ENCODE assay signal across 28 cellular contexts in the genomic region with DNA sequence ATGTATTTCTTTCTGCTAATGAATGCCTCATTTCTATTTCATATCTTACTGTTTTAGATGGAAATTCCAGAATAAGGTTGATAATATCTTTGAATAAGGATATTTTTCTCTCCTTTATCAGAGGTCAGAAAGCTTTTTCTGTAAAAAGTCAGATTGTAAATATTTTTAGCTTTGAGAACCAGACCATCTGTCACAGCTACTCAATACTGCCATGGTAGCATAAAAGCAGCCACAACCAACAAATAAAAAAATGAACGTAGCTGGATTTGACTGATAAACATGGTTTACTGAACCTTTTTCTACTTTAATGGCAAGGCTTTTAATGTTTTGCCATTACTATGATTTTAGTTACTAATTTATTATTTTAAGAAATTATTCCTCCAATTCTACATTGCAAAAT.
"Had no signal": no experiment of that assay in that cellular context is flagged by ENCODE, and none has a peak within 500 bp of the region (broad histone marks: within the 10 kb centered on the region; RNA-seq: fewer than 3 reads in every experiment).

No MANE protein-coding gene starts in this region.

- DNase-seq: activated CD4-positive, alpha-beta memory T cell treated with anti-CD3 and anti-CD28 coated beads for 36 hours; activated CD4-positive, alpha-beta T cell treated with anti-CD3 and anti-CD28 coated beads for 36 hours; activated CD4-positive, alpha-beta T cell treated with anti-CD3 and anti-CD28 coated beads, Interleukin-2, amount 10 ng/mL, durations not matched to agents 24 days and 14 days; activated CD4-positive, CD25-positive, alpha-beta regulatory T cell; activated CD4-positive, CD25-positive, alpha-beta regulatory T cell treated with anti-CD3 and anti-CD28 coated beads, Interleukin-2, amount 50 U/mL, for 72 hours; activated CD8-positive, alpha-beta memory T cell treated with anti-CD3 and anti-CD28 coated beads, Interleukin-2, amount 10 ng/mL, durations not matched to agents 7 days and 5 days; activated CD8-positive, alpha-beta memory T cell treated with anti-CD3 and anti-CD28 coated beads, Interleukin-2, amount 50 U/mL, for 4 hours; activated CD8-positive, alpha-beta T cell treated with anti-CD3 and anti-CD28 coated beads, Interleukin-2, amount 10 ng/mL, durations not matched to agents 7 days and 5 days; activated effector memory CD4-positive, alpha-beta T cell treated with anti-CD3 and anti-CD28 coated beads, Interleukin-2, amount 50 U/mL, for 16 hours; activated naive CD4-positive, alpha-beta T cell treated with anti-CD3 and anti-CD28 coated beads for 36 hours; activated naive CD8-positive, alpha-beta T cell treated with anti-CD3 and anti-CD28 coated beads for 36 hours; activated naive CD8-positive, alpha-beta T cell treated with anti-CD3 and anti-CD28 coated beads, Interleukin-2, amount 50 U/mL, for 24 hours; activated T-cell treated with anti-CD3 and anti-CD28 coated beads, Interleukin-2, amount 50 U/mL, for 1 hour; activated T-cell treated with anti-CD3 and anti-CD28 coated beads, Interleukin-2, amount 50 U/mL, for 48 hours; adrenal gland; amygdala; aorta; central memory CD4-positive, alpha-beta T cell; cortex of kidney; dermis blood vessel endothelial cell; effector CD4-positive, alpha-beta T cell; effector memory CD8-positive, alpha-beta T cell; erythroblast; foreskin keratinocyte; gastrocnemius medialis; glutamatergic neuron; heart left ventricle; T-helper 2 cell had no signal

- ATAC-seq: activated CD4-positive, alpha-beta T cell treated with anti-CD3 and anti-CD28 coated beads for 36 hours; activated CD8-positive, alpha-beta memory T cell treated with anti-CD3 and anti-CD28 coated beads, Interleukin-2, amount 10 ng/mL, durations not matched to agents 7 days and 5 days; activated CD8-positive, alpha-beta T cell treated with anti-CD3 and anti-CD28 coated beads, Interleukin-2, amount 10 ng/mL, durations not matched to agents 7 days and 5 days; activated naive CD8-positive, alpha-beta T cell treated with anti-CD3 and anti-CD28 coated beads, Interleukin-2, amount 50 U/mL, for 24 hours; effector memory CD8-positive, alpha-beta T cell; foreskin keratinocyte; gastrocnemius medialis; heart left ventricle had no signal
